ENCODE assay signal across 14 cellular contexts in the genomic region with DNA sequence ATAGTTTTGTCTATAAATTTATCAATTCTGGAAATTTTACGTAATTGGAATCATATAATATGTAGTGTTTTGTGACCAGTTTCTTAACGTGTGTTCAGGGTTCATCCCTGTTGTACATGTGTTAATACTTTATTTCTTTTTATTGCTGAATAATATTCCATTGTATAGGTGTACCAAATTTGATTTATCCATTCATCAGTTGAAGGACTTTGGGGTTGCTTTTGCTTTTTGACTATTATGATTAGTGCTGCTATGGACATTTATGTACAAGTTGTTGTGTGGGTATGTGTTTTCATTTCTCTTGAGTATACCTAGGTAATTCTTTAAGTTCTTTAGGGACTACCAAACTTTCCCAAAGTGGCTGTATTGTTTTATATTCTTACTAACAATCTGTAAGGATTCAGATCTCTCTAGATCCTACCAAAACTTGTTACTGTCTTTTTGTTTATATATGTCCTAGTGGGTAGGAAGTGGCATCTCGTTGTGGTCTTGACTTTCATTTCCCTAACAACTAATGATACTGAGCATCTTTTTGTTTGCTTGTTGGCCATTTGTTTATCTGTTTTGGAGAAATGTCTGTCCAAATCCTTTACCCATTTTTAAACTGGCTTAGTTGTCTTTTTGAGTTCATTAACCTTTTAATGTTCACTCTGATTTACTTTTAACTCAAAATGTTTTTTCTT. TPM values are rescaled to one million over a fixed set of nuclear protein-coding genes. Genes with fewer than 3 reads are reported as not detected.
DNase-seq lines count a peak whose midpoint lies in the region; ATAC-seq and TF ChIP-seq lines count a peak whose summit lies in the region.
"Had no signal": no experiment of that assay in that cellular context is flagged by ENCODE, and none has a peak within 500 bp of the region (broad histone marks: within the 10 kb centered on the region; RNA-seq: fewer than 3 reads in every experiment).

No MANE protein-coding gene starts in this region.

- TF ChIP-seq CTCF in spleen (IDR thresholded peaks at IDR 0.05 in 8 of 11, conservative IDR thresholded peaks at IDR 0.05 in 3 of 11): no peak

- H3K36me3 ChIP-seq in BLaER1 (peaks cover 50% of the 10 kb centered on the region), spleen (no peaks in the 10 kb centered on the region), trophoblast cell (ENCODE audit: control insufficient read depth in 1 of 2, insufficient read depth in 2 of 2, low read length in 2 of 2) (peaks cover 0 to 2% of the 10 kb centered on the region in 2 experiments)

- H3K79me2 ChIP-seq in trophoblast cell (ENCODE audit: control insufficient read depth, insufficient read depth, low read length, poor library complexity): no peaks in the 10 kb centered on the region

- WGBS in spleen, 5 donors: 64 to 72% (median 69%) methylated on average over 3 of the region's 3 CpGs
- WGBS in trophoblast cell (ENCODE audit: extremely low coverage, insufficient coverage, insufficient read length): no CpG with 5 or more reads among the region's 3 CpGs

- no peak overlapping the region for H4K91ac ChIP-seq in trophoblast cell (ENCODE audit: low read depth, low read length)

- H3K9me3 ChIP-seq in BLaER1 (peaks cover 25% of the 10 kb centered on the region), spleen (no peaks in the 10 kb centered on the region), trophoblast cell (ENCODE audit: insufficient read depth, low read depth, low read length) (no peaks in the 10 kb centered on the region)
- H3K9me3 ChIP-seq: SJSA1 had no signal

- H3K4me1 ChIP-seq in BLaER1 (peaks cover 9% of the 10 kb centered on the region), spleen (peaks cover 0 to 33% (median 0%) of the 10 kb centered on the region in 6 donors), trophoblast cell (ENCODE audit: control insufficient read depth in 1 of 2, insufficient read depth in 2 of 2, low read length in 2 of 2) (no peaks in the 10 kb centered on the region)

- H3K18ac ChIP-seq in trophoblast cell (ENCODE audit: low read length): no peak overlapping the region

- no peak overlapping the region for H2AFZ ChIP-seq in trophoblast cell (ENCODE audit: insufficient read depth, low read length, poor library complexity)

- ATAC-seq in GM19043 (IDR thresholded peaks at IDR 0.05; ENCODE audit: low read depth, unreplicated experiment): peak; percentile 68
- ATAC-seq in HG02623 (IDR thresholded peaks at IDR 0.05; ENCODE audit: unreplicated experiment): peak; percentile 78
- ATAC-seq in HG03558 (IDR thresholded peaks at IDR 0.05; ENCODE audit: extremely low read depth, unreplicated experiment): peak; percentile 72
- ATAC-seq: right cardiac atrium had no signal

- peaks cover 29% of the 10 kb centered on the region for H4K20me1 ChIP-seq in BLaER1

- no peak overlapping the region for H4K8ac ChIP-seq in trophoblast cell (ENCODE audit: low read depth, low read length)

- no peak overlapping the region for H2BK120ac ChIP-seq in trophoblast cell (ENCODE audit: insufficient read depth, low read length, poor library complexity)

- no peak overlapping the region for H4K12ac ChIP-seq in trophoblast cell (ENCODE audit: low read depth, low read length)

- H3K79me1 ChIP-seq in trophoblast cell (ENCODE audit: low read length): no peaks in the 10 kb centered on the region

- H3K4me2 ChIP-seq in BLaER1 (peak overlapping the region; percentile 31), trophoblast cell (ENCODE audit: low read length) (no peak overlapping the region)

- no peak overlapping the region for H3K9ac ChIP-seq in BLaER1
- no peak overlapping the region for H3K9ac ChIP-seq in trophoblast cell (ENCODE audit: low read length)

- no peak for DNase-seq in activated T-cell treated with anti-CD3 and anti-CD28 coated beads for 4 hours
- DNase-seq in spleen: no peak
- no peak for DNase-seq in DMS114 treated with DMSO at 0.1 percent for 48 hours (lab: John Stamatoyannopoulos, UW; ENCODE audit: unreplicated experiment)
- DNase-seq in trophoblast cell: no peak
- DNase-seq: activated naive CD4-positive, alpha-beta T cell treated with anti-CD3 and anti-CD28 coated beads, Interleukin-2, amount 50 U/mL, for 16 hours; GF-D8; NCI-H1092; NCI-H526 treated with DMSO at 0.1 percent for 48 hours; right cardiac atrium had no signal

- H3K4ac ChIP-seq in trophoblast cell (ENCODE audit: low read depth, low read length): no peak overlapping the region

- H3K27ac ChIP-seq in BLaER1 (no peak overlapping the region), spleen (no peak overlapping the region), trophoblast cell (ENCODE audit: low read depth, low read length) (no peak overlapping the region)
- H3K27ac ChIP-seq: SJSA1 had no signal

- H2BK12ac ChIP-seq in trophoblast cell (ENCODE audit: low read length): no peak overlapping the region

- H3K27me3 ChIP-seq in BLaER1: no peaks in the 10 kb centered on the region
- H3K27me3 ChIP-seq in spleen (replicated peaks in 1 of 7): no peaks in the 10 kb centered on the region
- no peaks in the 10 kb centered on the region for H3K27me3 ChIP-seq in trophoblast cell (ENCODE audit: insufficient read depth, low read length)
- H3K27me3 ChIP-seq: SJSA1 had no signal

- H3K4me3 ChIP-seq in BLaER1 (no peak overlapping the region), spleen (no peak overlapping the region), trophoblast cell (ENCODE audit: low read depth, low read length) (no peak overlapping the region)
- H3K4me3 ChIP-seq: SJSA1 had no signal

- H2AK5ac ChIP-seq in trophoblast cell (ENCODE audit: low read length): no peak overlapping the region

- no peak overlapping the region for H2BK5ac ChIP-seq in trophoblast cell (ENCODE audit: low read depth, low read length, poor library complexity)

- no peak overlapping the region for H3K23ac ChIP-seq in trophoblast cell (ENCODE audit: low read length)

- intact Hi-C loops in spleen (cut with DNase I; ENCODE audit: low total_unique reads): no loop called here

- no peak overlapping the region for H3K14ac ChIP-seq in trophoblast cell (ENCODE audit: low read length)

- TF ChIP-seq POLR2A in spleen (IDR thresholded peaks at IDR 0.05): no peak

RNA-seq across cellular contexts. Expression of a gene that starts 14.9 kb away (rescaled TPM):
- total RNA-seq in spleen: 10 to 100 TPM; 24.2 to 48.5 (median 30.9) TPM
- polyA plus RNA-seq in spleen: 10 to 100 TPM; 16.1 to 21.1 (median 16.7) TPM
- 23.9 and 24.4 TPM in 2 replicates for polyA plus RNA-seq in trophoblast cell (2013)
